ENCODE assay signal across 2 cellular contexts in the genomic region with DNA sequence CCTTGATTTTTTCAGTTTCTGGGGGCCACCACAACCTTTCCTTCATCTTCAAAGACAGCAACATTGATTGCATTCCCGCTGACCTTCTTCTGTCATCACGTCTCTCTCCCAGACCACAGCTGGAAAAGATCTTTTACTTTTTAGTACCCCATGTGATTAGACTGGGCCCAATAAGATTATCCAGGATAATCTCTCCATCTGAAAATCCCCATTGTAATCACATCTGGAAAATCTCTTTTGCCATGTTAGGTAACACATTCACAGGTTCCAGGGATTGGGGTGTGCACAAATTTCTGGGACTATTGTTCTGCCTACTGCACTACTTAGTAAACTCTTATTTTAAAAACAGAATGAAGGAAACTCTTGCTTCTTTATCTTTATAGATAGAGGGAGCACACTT.
TF ChIP-seq lines count a peak whose summit lies in the region.

No MANE protein-coding gene starts in this region.

TF ChIP-seq in SK-N-SH, 30 proteins besides CTCF, POLR2A, EP300 and RAD21 (continued from another document):
- TF ChIP-seq JUND (IDR thresholded peaks at IDR 0.05) (no peak), RXRA (IDR thresholded peaks at IDR 0.05; ENCODE audit: borderline replicate concordance, low read depth) (no peak), TAF1 (IDR thresholded peaks at IDR 0.05; ENCODE audit: borderline replicate concordance, low read depth, low read length) (no peak)
- TF ChIP-seq, protein P1, sequence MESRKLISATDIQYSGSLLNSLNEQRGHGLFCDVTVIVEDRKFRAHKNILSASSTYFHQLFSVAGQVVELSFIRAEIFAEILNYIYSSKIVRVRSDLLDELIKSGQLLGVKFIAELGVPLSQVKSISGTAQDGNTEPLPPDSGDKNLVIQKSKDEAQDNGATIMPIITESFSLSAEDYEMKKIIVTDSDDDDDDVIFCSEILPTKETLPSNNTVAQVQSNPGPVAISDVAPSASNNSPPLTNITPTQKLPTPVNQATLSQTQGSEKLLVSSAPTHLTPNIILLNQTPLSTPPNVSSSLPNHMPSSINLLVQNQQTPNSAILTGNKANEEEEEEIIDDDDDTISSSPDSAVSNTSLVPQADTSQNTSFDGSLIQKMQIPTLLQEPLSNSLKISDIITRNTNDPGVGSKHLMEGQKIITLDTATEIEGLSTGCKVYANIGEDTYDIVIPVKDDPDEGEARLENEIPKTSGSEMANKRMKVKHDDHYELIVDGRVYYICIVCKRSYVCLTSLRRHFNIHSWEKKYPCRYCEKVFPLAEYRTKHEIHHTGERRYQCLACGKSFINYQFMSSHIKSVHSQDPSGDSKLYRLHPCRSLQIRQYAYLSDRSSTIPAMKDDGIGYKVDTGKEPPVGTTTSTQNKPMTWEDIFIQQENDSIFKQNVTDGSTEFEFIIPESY (IDR thresholded peaks at IDR 0.05; ENCODE audit: borderline replicate concordance, low read depth) = no peak
- TF ChIP-seq, protein P2, sequence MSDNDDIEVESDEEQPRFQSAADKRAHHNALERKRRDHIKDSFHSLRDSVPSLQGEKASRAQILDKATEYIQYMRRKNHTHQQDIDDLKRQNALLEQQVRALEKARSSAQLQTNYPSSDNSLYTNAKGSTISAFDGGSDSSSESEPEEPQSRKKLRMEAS (IDR thresholded peaks at IDR 0.05; ENCODE audit: low read depth) = no peak
- TF ChIP-seq, protein P3, sequence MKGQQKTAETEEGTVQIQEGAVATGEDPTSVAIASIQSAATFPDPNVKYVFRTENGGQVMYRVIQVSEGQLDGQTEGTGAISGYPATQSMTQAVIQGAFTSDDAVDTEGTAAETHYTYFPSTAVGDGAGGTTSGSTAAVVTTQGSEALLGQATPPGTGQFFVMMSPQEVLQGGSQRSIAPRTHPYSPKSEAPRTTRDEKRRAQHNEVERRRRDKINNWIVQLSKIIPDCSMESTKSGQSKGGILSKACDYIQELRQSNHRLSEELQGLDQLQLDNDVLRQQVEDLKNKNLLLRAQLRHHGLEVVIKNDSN (IDR thresholded peaks at IDR 0.05; ENCODE audit: borderline replicate concordance, low read depth) = no peak

TF ChIP-seq in GM23338, 12 proteins besides CTCF, POLR2A, EP300 and RAD21 (continued from another document):
- TF ChIP-seq JUNB (IDR thresholded peaks at IDR 0.05; ENCODE audit: unreplicated experiment) = no peak
- TF ChIP-seq, protein P4, sequence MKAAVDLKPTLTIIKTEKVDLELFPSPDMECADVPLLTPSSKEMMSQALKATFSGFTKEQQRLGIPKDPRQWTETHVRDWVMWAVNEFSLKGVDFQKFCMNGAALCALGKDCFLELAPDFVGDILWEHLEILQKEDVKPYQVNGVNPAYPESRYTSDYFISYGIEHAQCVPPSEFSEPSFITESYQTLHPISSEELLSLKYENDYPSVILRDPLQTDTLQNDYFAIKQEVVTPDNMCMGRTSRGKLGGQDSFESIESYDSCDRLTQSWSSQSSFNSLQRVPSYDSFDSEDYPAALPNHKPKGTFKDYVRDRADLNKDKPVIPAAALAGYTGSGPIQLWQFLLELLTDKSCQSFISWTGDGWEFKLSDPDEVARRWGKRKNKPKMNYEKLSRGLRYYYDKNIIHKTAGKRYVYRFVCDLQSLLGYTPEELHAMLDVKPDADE (IDR thresholded peaks at IDR 0.05) = no peak
- TF ChIP-seq, protein P5, sequence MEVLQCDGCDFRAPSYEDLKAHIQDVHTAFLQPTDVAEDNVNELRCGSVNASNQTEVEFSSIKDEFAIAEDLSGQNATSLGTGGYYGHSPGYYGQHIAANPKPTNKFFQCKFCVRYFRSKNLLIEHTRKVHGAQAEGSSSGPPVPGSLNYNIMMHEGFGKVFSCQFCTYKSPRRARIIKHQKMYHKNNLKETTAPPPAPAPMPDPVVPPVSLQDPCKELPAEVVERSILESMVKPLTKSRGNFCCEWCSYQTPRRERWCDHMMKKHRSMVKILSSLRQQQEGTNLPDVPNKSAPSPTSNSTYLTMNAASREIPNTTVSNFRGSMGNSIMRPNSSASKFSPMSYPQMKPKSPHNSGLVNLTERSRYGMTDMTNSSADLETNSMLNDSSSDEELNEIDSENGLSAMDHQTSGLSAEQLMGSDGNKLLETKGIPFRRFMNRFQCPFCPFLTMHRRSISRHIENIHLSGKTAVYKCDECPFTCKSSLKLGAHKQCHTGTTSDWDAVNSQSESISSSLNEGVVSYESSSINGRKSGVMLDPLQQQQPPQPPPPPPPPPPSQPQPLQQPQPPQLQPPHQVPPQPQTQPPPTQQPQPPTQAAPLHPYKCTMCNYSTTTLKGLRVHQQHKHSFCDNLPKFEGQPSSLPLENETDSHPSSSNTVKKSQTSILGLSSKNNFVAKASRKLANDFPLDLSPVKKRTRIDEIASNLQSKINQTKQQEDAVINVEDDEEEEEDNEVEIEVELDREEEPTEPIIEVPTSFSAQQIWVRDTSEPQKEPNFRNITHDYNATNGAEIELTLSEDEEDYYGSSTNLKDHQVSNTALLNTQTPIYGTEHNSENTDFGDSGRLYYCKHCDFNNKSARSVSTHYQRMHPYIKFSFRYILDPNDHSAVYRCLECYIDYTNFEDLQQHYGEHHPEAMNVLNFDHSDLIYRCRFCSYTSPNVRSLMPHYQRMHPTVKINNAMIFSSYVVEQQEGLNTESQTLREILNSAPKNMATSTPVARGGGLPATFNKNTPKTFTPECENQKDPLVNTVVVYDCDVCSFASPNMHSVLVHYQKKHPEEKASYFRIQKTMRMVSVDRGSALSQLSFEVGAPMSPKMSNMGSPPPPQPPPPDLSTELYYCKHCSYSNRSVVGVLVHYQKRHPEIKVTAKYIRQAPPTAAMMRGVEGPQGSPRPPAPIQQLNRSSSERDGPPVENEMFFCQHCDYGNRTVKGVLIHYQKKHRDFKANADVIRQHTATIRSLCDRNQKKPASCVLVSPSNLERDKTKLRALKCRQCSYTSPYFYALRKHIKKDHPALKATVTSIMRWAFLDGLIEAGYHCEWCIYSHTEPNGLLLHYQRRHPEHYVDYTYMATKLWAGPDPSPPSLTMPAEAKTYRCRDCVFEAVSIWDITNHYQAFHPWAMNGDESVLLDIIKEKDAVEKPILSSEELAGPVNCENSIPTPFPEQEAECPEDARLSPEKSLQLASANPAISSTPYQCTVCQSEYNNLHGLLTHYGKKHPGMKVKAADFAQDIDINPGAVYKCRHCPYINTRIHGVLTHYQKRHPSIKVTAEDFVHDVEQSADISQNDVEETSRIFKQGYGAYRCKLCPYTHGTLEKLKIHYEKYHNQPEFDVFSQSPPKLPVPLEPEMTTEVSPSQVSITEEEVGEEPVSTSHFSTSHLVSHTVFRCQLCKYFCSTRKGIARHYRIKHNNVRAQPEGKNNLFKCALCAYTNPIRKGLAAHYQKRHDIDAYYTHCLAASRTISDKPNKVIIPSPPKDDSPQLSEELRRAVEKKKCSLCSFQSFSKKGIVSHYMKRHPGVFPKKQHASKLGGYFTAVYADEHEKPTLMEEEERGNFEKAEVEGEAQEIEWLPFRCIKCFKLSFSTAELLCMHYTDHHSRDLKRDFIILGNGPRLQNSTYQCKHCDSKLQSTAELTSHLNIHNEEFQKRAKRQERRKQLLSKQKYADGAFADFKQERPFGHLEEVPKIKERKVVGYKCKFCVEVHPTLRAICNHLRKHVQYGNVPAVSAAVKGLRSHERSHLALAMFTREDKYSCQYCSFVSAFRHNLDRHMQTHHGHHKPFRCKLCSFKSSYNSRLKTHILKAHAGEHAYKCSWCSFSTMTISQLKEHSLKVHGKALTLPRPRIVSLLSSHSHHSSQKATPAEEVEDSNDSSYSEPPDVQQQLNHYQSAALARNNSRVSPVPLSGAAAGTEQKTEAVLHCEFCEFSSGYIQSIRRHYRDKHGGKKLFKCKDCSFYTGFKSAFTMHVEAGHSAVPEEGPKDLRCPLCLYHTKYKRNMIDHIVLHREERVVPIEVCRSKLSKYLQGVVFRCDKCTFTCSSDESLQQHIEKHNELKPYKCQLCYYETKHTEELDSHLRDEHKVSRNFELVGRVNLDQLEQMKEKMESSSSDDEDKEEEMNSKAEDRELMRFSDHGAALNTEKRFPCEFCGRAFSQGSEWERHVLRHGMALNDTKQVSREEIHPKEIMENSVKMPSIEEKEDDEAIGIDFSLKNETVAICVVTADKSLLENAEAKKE (CRISPR knock-in tag; IDR thresholded peaks at IDR 0.05) = no peak
- no peak for TF ChIP-seq EZH2 (IDR thresholded peaks at IDR 0.05; ENCODE audit: low read depth, unreplicated experiment)
- TF ChIP-seq ZNF114 (CRISPR knock-in tag; IDR thresholded peaks at IDR 0.05) = no peak
- no peak for TF ChIP-seq ZNF331 (CRISPR knock-in tag; IDR thresholded peaks at IDR 0.05; ENCODE audit: low read depth)
- TF ChIP-seq POLR2AphosphoS5 (IDR thresholded peaks at IDR 0.05; ENCODE audit: low read depth) = no peak
- TF ChIP-seq, protein P6, sequence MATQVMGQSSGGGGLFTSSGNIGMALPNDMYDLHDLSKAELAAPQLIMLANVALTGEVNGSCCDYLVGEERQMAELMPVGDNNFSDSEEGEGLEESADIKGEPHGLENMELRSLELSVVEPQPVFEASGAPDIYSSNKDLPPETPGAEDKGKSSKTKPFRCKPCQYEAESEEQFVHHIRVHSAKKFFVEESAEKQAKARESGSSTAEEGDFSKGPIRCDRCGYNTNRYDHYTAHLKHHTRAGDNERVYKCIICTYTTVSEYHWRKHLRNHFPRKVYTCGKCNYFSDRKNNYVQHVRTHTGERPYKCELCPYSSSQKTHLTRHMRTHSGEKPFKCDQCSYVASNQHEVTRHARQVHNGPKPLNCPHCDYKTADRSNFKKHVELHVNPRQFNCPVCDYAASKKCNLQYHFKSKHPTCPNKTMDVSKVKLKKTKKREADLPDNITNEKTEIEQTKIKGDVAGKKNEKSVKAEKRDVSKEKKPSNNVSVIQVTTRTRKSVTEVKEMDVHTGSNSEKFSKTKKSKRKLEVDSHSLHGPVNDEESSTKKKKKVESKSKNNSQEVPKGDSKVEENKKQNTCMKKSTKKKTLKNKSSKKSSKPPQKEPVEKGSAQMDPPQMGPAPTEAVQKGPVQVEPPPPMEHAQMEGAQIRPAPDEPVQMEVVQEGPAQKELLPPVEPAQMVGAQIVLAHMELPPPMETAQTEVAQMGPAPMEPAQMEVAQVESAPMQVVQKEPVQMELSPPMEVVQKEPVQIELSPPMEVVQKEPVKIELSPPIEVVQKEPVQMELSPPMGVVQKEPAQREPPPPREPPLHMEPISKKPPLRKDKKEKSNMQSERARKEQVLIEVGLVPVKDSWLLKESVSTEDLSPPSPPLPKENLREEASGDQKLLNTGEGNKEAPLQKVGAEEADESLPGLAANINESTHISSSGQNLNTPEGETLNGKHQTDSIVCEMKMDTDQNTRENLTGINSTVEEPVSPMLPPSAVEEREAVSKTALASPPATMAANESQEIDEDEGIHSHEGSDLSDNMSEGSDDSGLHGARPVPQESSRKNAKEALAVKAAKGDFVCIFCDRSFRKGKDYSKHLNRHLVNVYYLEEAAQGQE (IDR thresholded peaks at IDR 0.05; ENCODE audit: unreplicated experiment) = no peak
- no peak for TF ChIP-seq CREB1 (CRISPR knock-in tag; IDR thresholded peaks at IDR 0.05; ENCODE audit: low read depth)
- TF ChIP-seq NANOG (IDR thresholded peaks at IDR 0.05; ENCODE audit: borderline replicate concordance) = no peak
